7 cellular contexts compared by ENCODE assay signal in the genomic region with DNA sequence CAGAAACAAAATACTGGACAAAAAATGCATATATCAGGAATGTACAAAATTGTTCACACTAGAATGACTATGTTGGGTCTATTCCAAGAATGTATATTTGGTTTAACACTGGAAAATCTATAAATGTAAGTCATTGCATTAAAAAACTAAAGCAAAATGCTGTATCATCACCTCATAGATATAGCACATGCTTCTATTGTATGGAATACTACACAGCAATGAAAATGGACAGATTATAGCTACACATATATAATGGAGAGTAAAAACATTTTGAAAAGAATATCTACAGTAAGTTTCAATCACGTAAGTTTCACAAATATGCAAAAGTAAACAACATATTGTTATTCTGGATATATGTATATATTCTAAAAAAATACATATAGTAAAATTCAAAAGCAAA.
"Had no signal": no experiment of that assay in that cellular context is flagged by ENCODE, and none has a peak within 500 bp of the region (broad histone marks: within the 10 kb centered on the region; RNA-seq: fewer than 3 reads in every experiment).

No MANE protein-coding gene starts in this region.

- ATAC-seq: GM12878 had no signal

- DNase-seq: GDM1, GF-D8 had no signal

- H3K4me3 ChIP-seq: GM12878 had no signal

- FAIRE-seq: GM12878, GM12891, GM12892, GM18507, GM19239 had no signal
